Comparison of ENCODE assay signal across 1 cellular context in genomic region chr20:25247100-25247665, GRCh38.
A peak's percentile ranks its signal among the peaks of the same experiment; 100 is the strongest.
TF ChIP-seq lines count a peak whose summit lies in the region.

No MANE protein-coding gene starts in this region.

TF ChIP-seq in HepG2, 621 proteins besides CTCF, POLR2A, EP300 and RAD21 (continued from another document and continues in another):
- TF ChIP-seq ZNF234 (CRISPR knock-in tag; conservative IDR thresholded peaks at IDR 0.05) = 0 out of 2 replicates have a peak, but pooled peaks have one; percentile 4
- TF ChIP-seq SATB2 (CRISPR knock-in tag; IDR thresholded peaks at IDR 0.05) = peak; percentile 59
- TF ChIP-seq KDM6A (CRISPR knock-in tag; IDR thresholded peaks at IDR 0.05; ENCODE audit: low read depth) = no peak
- TF ChIP-seq TRIM24 (CRISPR knock-in tag; IDR thresholded peaks at IDR 0.05) = no peak
- TF ChIP-seq, protein P1, sequence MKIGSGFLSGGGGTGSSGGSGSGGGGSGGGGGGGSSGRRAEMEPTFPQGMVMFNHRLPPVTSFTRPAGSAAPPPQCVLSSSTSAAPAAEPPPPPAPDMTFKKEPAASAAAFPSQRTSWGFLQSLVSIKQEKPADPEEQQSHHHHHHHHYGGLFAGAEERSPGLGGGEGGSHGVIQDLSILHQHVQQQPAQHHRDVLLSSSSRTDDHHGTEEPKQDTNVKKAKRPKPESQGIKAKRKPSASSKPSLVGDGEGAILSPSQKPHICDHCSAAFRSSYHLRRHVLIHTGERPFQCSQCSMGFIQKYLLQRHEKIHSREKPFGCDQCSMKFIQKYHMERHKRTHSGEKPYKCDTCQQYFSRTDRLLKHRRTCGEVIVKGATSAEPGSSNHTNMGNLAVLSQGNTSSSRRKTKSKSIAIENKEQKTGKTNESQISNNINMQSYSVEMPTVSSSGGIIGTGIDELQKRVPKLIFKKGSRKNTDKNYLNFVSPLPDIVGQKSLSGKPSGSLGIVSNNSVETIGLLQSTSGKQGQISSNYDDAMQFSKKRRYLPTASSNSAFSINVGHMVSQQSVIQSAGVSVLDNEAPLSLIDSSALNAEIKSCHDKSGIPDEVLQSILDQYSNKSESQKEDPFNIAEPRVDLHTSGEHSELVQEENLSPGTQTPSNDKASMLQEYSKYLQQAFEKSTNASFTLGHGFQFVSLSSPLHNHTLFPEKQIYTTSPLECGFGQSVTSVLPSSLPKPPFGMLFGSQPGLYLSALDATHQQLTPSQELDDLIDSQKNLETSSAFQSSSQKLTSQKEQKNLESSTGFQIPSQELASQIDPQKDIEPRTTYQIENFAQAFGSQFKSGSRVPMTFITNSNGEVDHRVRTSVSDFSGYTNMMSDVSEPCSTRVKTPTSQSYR (CRISPR knock-in tag; IDR thresholded peaks at IDR 0.05; ENCODE audit: borderline replicate concordance) = peak; percentile 31; the same call in 1 of the 2 replicates
- no peak; the same call in 1 of the 2 replicates for TF ChIP-seq ARID2 (CRISPR knock-in tag; IDR thresholded peaks at IDR 0.05; ENCODE audit: borderline replicate concordance)
- TF ChIP-seq ZNF816 (CRISPR knock-in tag; IDR thresholded peaks at IDR 0.05; ENCODE audit: borderline replicate concordance) = no peak
- no peak for TF ChIP-seq SUZ12 (IDR thresholded peaks at IDR 0.05; ENCODE audit: low read depth, low read length)
- TF ChIP-seq MZF1 (CRISPR knock-in tag; IDR thresholded peaks at IDR 0.05; ENCODE audit: borderline replicate concordance) = no peak
- peak; percentile 84 for TF ChIP-seq ADNP (CRISPR knock-in tag; IDR thresholded peaks at IDR 0.05)
- peak; percentile 95 for TF ChIP-seq ZNF800 (CRISPR knock-in tag; IDR thresholded peaks at IDR 0.05)
- no peak for TF ChIP-seq IKZF1 (IDR thresholded peaks at IDR 0.05)
- no peak for TF ChIP-seq PRPF4 (IDR thresholded peaks at IDR 0.05; ENCODE audit: low read depth, low read length, poor library complexity, severe bottlenecking)
- TF ChIP-seq ZNF44 (CRISPR knock-in tag; IDR thresholded peaks at IDR 0.05) = no peak
- TF ChIP-seq FOXK2 (IDR thresholded peaks at IDR 0.05) = no peak
- TF ChIP-seq ZNF644 (CRISPR knock-in tag; IDR thresholded peaks at IDR 0.05; ENCODE audit: low read depth) = no peak
- peak; percentile 85 for TF ChIP-seq HNF1B (CRISPR knock-in tag; IDR thresholded peaks at IDR 0.05)
- peak; percentile 81 for TF ChIP-seq GATAD2A (CRISPR knock-in tag; IDR thresholded peaks at IDR 0.05)
- peak; percentile 57 for TF ChIP-seq PATZ1 (CRISPR knock-in tag; IDR thresholded peaks at IDR 0.05)
- TF ChIP-seq SMARCC2 (IDR thresholded peaks at IDR 0.05) = no peak
- TF ChIP-seq, protein P2, sequence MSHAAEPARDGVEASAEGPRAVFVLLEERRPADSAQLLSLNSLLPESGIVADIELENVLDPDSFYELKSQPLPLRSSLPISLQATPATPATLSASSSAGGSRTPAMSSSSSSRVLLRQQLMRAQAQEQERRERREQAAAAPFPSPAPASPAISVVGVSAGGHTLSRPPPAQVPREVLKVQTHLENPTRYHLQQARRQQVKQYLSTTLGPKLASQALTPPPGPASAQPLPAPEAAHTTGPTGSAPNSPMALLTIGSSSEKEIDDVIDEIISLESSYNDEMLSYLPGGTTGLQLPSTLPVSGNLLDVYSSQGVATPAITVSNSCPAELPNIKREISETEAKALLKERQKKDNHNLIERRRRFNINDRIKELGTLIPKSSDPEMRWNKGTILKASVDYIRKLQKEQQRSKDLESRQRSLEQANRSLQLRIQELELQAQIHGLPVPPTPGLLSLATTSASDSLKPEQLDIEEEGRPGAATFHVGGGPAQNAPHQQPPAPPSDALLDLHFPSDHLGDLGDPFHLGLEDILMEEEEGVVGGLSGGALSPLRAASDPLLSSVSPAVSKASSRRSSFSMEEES (CRISPR knock-in tag; IDR thresholded peaks at IDR 0.05) = 0 out of 2 replicates have a peak, but pooled peaks have one; percentile 7
- TF ChIP-seq MTA3 (CRISPR knock-in tag; IDR thresholded peaks at IDR 0.05) = no peak
- TF ChIP-seq NCOA5 (CRISPR knock-in tag; IDR thresholded peaks at IDR 0.05) = no peak
- no peak for TF ChIP-seq ZNF614 (CRISPR knock-in tag; IDR thresholded peaks at IDR 0.05; ENCODE audit: borderline replicate concordance)
- TF ChIP-seq ZNF512 (CRISPR knock-in tag; IDR thresholded peaks at IDR 0.05) = peak; percentile 75; the same call in 1 of the 2 replicates
- TF ChIP-seq HMGXB3 (CRISPR knock-in tag; IDR thresholded peaks at IDR 0.05; ENCODE audit: borderline replicate concordance) = no peak
- peak; percentile 73; the same call in 1 of the 2 replicates for TF ChIP-seq ZSCAN20 (CRISPR knock-in tag; IDR thresholded peaks at IDR 0.05; ENCODE audit: borderline replicate concordance)
- TF ChIP-seq HIVEP1 (CRISPR knock-in tag; IDR thresholded peaks at IDR 0.05) = peak; percentile 67
- TF ChIP-seq KDM4B (CRISPR knock-in tag; IDR thresholded peaks at IDR 0.05) = peak; percentile 86
- no peak for TF ChIP-seq TOPORS (CRISPR knock-in tag; IDR thresholded peaks at IDR 0.05)
- TF ChIP-seq JUN (CRISPR knock-in tag; IDR thresholded peaks at IDR 0.05) = no peak
- no peak; the same call in none of the 2 replicates for TF ChIP-seq ZNF335 (CRISPR knock-in tag; IDR thresholded peaks at IDR 0.05)
- TF ChIP-seq RFXANK (CRISPR knock-in tag; IDR thresholded peaks at IDR 0.05) = no peak; the same call in 1 of the 2 replicates
- TF ChIP-seq MLX (CRISPR knock-in tag; IDR thresholded peaks at IDR 0.05) = no peak; the same call in 1 of the 2 replicates
- peak; percentile 92 for TF ChIP-seq ZNF572 (CRISPR knock-in tag; IDR thresholded peaks at IDR 0.05)
- TF ChIP-seq GPN1 (CRISPR knock-in tag; IDR thresholded peaks at IDR 0.05; ENCODE audit: borderline replicate concordance) = no peak
- TF ChIP-seq KDM3A (CRISPR knock-in tag; IDR thresholded peaks at IDR 0.05; ENCODE audit: low read depth) = no peak
- TF ChIP-seq SP5 (CRISPR knock-in tag; IDR thresholded peaks at IDR 0.05; ENCODE audit: borderline replicate concordance, low read depth) = peak; percentile 37; the same call in 1 of the 2 replicates
- TF ChIP-seq CHCHD3 (CRISPR knock-in tag; IDR thresholded peaks at IDR 0.05) = no peak
- TF ChIP-seq SP2 (CRISPR knock-in tag; IDR thresholded peaks at IDR 0.05) = no peak; the same call in 1 of the 2 replicates
- no peak for TF ChIP-seq ZNF672 (CRISPR knock-in tag; IDR thresholded peaks at IDR 0.05)
- TF ChIP-seq ZNF776 (CRISPR knock-in tag; IDR thresholded peaks at IDR 0.05) = peak; percentile 55; the same call in 1 of the 2 replicates
- TF ChIP-seq ZNF207 (IDR thresholded peaks at IDR 0.05; ENCODE audit: borderline replicate concordance) = no peak
- TF ChIP-seq, protein P3, sequence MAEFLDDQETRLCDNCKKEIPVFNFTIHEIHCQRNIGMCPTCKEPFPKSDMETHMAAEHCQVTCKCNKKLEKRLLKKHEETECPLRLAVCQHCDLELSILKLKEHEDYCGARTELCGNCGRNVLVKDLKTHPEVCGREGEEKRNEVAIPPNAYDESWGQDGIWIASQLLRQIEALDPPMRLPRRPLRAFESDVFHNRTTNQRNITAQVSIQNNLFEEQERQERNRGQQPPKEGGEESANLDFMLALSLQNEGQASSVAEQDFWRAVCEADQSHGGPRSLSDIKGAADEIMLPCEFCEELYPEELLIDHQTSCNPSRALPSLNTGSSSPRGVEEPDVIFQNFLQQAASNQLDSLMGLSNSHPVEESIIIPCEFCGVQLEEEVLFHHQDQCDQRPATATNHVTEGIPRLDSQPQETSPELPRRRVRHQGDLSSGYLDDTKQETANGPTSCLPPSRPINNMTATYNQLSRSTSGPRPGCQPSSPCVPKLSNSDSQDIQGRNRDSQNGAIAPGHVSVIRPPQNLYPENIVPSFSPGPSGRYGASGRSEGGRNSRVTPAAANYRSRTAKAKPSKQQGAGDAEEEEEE (CRISPR knock-in tag; IDR thresholded peaks at IDR 0.05; ENCODE audit: borderline replicate concordance) = peak; percentile 18; the same call in 1 of the 2 replicates
- peak; percentile 66; the same call in 1 of the 2 replicates for TF ChIP-seq ZNF891 (CRISPR knock-in tag; IDR thresholded peaks at IDR 0.05)
- no peak for TF ChIP-seq POLR2AphosphoS2 (IDR thresholded peaks at IDR 0.05; ENCODE audit: low read depth, low read length)
- TF ChIP-seq MATR3 (CRISPR knock-in tag; IDR thresholded peaks at IDR 0.05) = no peak
- TF ChIP-seq NR2F6 (IDR thresholded peaks at IDR 0.05) = peak; percentile 79
- peak; percentile 76; the same call in 1 of the 2 replicates for TF ChIP-seq NR2F6 (CRISPR knock-in tag; IDR thresholded peaks at IDR 0.05)
- TF ChIP-seq TEAD2 (CRISPR knock-in tag; IDR thresholded peaks at IDR 0.05) = peak; percentile 70; the same call in 1 of the 2 replicates
